Comparison of ENCODE assay signal across 14 cellular contexts in genomic region chr18:61570070-61570469, GRCh38.
DNase-seq lines count a peak whose midpoint lies in the region; ATAC-seq and TF ChIP-seq lines count a peak whose summit lies in the region.
"Had no signal": no experiment of that assay in that cellular context is flagged by ENCODE, and none has a peak within 500 bp of the region (broad histone marks: within the 10 kb centered on the region; RNA-seq: fewer than 3 reads in every experiment).

No MANE protein-coding gene starts in this region.

- H2AK5ac ChIP-seq in mesenchymal stem cell (ENCODE audit: low read length, severe bottlenecking) = no peak overlapping the region

- TF ChIP-seq CTCF in brain (conservative IDR thresholded peaks at IDR 0.05) (no peak), tibial artery (IDR thresholded peaks at IDR 0.05) (no peak)

- no peak overlapping the region for H2BK15ac ChIP-seq in mesenchymal stem cell (ENCODE audit: low read depth, poor library complexity, severe bottlenecking)

- no peak overlapping the region for H3K4ac ChIP-seq in mesenchymal stem cell (ENCODE audit: low read depth in 1 of 2, low read length in 2 of 2)

- no peak overlapping the region for H3K4me2 ChIP-seq in mesenchymal stem cell (ENCODE audit: low read length, poor library complexity, severe bottlenecking)

- no peak overlapping the region for H3K14ac ChIP-seq in mesenchymal stem cell (ENCODE audit: low read length in 2 of 2)

- peaks cover 35% of the 10 kb centered on the region for H3K27me3 Mint-ChIP-seq in stimulated activated naive CD8-positive, alpha-beta T cell treated with anti-CD3 and anti-CD28 coated beads, Interleukin-15, Interleukin-2, amounts not matched to agents 100 ng/mL and 50 ng/mL, for 24 hours
- peaks cover 27% of the 10 kb centered on the region for H3K27me3 Mint-ChIP-seq in stimulated activated naive CD8-positive, alpha-beta T cell treated with anti-CD3 and anti-CD28 coated beads, Interleukin-15, amount 100 ng/mL, for 72 hours
- no peaks in the 10 kb centered on the region for H3K27me3 Mint-ChIP-seq in brain

- 96% methylated on average over 3 of the region's 3 CpGs for WGBS in mesenchymal stem cell

- H2BK120ac ChIP-seq in mesenchymal stem cell (ENCODE audit: low read depth, low read length) = no peak overlapping the region

- H3K27ac ChIP-seq in mesenchymal stem cell (ENCODE audit: low read length, poor library complexity, severe bottlenecking) = peak overlapping the region; percentile 41
- H3K27ac ChIP-seq in tibial artery = peak overlapping the region; percentile 31 to 38
- no peak overlapping the region for H3K27ac ChIP-seq in caudate nucleus (ENCODE audit: low read depth, low read length)
- H3K27ac ChIP-seq: HL-60 had no signal

- H3K36me3 Mint-ChIP-seq in stimulated activated naive CD8-positive, alpha-beta T cell treated with anti-CD3 and anti-CD28 coated beads, Interleukin-15, Interleukin-2, amounts not matched to agents 100 ng/mL and 50 ng/mL, for 24 hours (ENCODE audit: low read depth) = no peaks in the 10 kb centered on the region
- no peaks in the 10 kb centered on the region for H3K36me3 Mint-ChIP-seq in brain
- H3K36me3 Mint-ChIP-seq: CD14-positive monocyte had no signal

- H3K4me3 ChIP-seq in mesenchymal stem cell (ENCODE audit: insufficient read depth in 1 of 2, low read depth in 1 of 2, low read length in 2 of 2) (no peak overlapping the region), tibial artery (no peak overlapping the region)
- H3K4me3 ChIP-seq: HAP-1 had no signal

- no peak overlapping the region for H2BK12ac ChIP-seq in mesenchymal stem cell (ENCODE audit: low read length in 2 of 2)

- H2AFZ ChIP-seq in mesenchymal stem cell (ENCODE audit: low read depth, low read length) = no peak overlapping the region

- H3K9me3 ChIP-seq in mesenchymal stem cell (ENCODE audit: control insufficient read depth, low read length) = no peaks in the 10 kb centered on the region
- H3K9me3 ChIP-seq in tibial artery = no peaks in the 10 kb centered on the region
- H3K9me3 ChIP-seq: HAP-1 had no signal

- H3K27ac Mint-ChIP-seq in stimulated activated naive CD8-positive, alpha-beta T cell treated with anti-CD3 and anti-CD28 coated beads, Interleukin-15, Interleukin-2, amounts not matched to agents 100 ng/mL and 50 ng/mL, for 24 hours = peak overlapping the region; percentile 30
- peak overlapping the region in 1 of 2 donors; percentile 83 for H3K27ac Mint-ChIP-seq in stimulated activated naive CD8-positive, alpha-beta T cell treated with anti-CD3 and anti-CD28 coated beads, Interleukin-15, amount 100 ng/mL, for 72 hours
- H3K27ac Mint-ChIP-seq in brain = peak overlapping the region in 3 of 5 experiments; percentile 40 to 77 (median 47)
- H3K27ac Mint-ChIP-seq: CD14-positive monocyte had no signal

- no peak overlapping the region for H4K91ac ChIP-seq in mesenchymal stem cell (ENCODE audit: low read length)

- no peak overlapping the region for H3K9ac ChIP-seq in mesenchymal stem cell (ENCODE audit: low read length)

- H3K27me3 ChIP-seq in mesenchymal stem cell (ENCODE audit: control insufficient read depth in 1 of 2, insufficient read depth in 1 of 2, low read length in 2 of 2) (no peaks in the 10 kb centered on the region), tibial artery (no peaks in the 10 kb centered on the region)

- intact Hi-C loops in tibial artery (cut with DNase I; ENCODE audit: low total_unique reads) = no loop called here

- no peak overlapping the region for H2BK5ac ChIP-seq in mesenchymal stem cell (ENCODE audit: low read depth, low read length, poor library complexity, severe bottlenecking)

- H4K8ac ChIP-seq in mesenchymal stem cell (ENCODE audit: low read length) = no peak overlapping the region

- H3K4me1 Mint-ChIP-seq in stimulated activated naive CD8-positive, alpha-beta T cell treated with anti-CD3 and anti-CD28 coated beads, Interleukin-15, Interleukin-2, amounts not matched to agents 100 ng/mL and 50 ng/mL, for 24 hours (ENCODE audit: low read depth) = no peaks in the 10 kb centered on the region
- H3K4me1 Mint-ChIP-seq in stimulated activated naive CD8-positive, alpha-beta T cell treated with anti-CD3 and anti-CD28 coated beads, Interleukin-15, amount 100 ng/mL, for 72 hours = peaks cover 10% of the 10 kb centered on the region
- H3K4me1 Mint-ChIP-seq in brain = no peaks in the 10 kb centered on the region
- H3K4me1 Mint-ChIP-seq: CD14-positive monocyte had no signal

- H3K4me1 ChIP-seq in mesenchymal stem cell (ENCODE audit: control insufficient read depth, insufficient read depth, low read depth, low read length) (no peaks in the 10 kb centered on the region), tibial artery (peaks cover 0 to 22% (median 9%) of the 10 kb centered on the region in 4 donors)
- H3K4me1 ChIP-seq: HAP-1 had no signal

- no peaks in the 10 kb centered on the region for H3K79me1 ChIP-seq in mesenchymal stem cell (replicated peaks; ENCODE audit: low read length, poor library complexity, severe bottlenecking)

- ATAC-seq in stimulated activated naive CD8-positive, alpha-beta T cell treated with anti-CD3 and anti-CD28 coated beads, Interleukin-15, amount 100 ng/mL, for 72 hours = no peak

- no peak for DNase-seq in stimulated activated naive CD8-positive, alpha-beta T cell treated with anti-CD3 and anti-CD28 coated beads, Interleukin-15, amount 100 ng/mL, for 72 hours
- DNase-seq in mesenchymal stem cell (no peak), tibial artery (no peak), amniotic stem cell (lab: John Stamatoyannopoulos, UW) (no peak), caudate nucleus (lab: John Stamatoyannopoulos, UW) (no peak)
- DNase-seq in stimulated activated CD4-positive, alpha-beta T cell treated with anti-CD3 and anti-CD28 coated beads, Interleukin-2, amount 100 ng/mL, for 24 hours = no peak
- DNase-seq: AML-193; NCI-H187 treated with DMSO at 0.1 percent for 48 hours; NK-92 treated with Interleukin-12 subunit alpha and Interleukin-12 subunit beta, amount 100 ng/mL, for 24 hours had no signal

- H3K36me3 ChIP-seq in mesenchymal stem cell (ENCODE audit: control insufficient read depth in 1 of 2, insufficient read depth in 2 of 2, low read depth in 1 of 2, low read length in 2 of 2) (no peaks in the 10 kb centered on the region), tibial artery (no peaks in the 10 kb centered on the region)
- H3K36me3 ChIP-seq: HAP-1 had no signal

- H3K18ac ChIP-seq in mesenchymal stem cell (ENCODE audit: low read depth in 1 of 2, low read length in 2 of 2) = no peak overlapping the region

- H3K23ac ChIP-seq in mesenchymal stem cell (ENCODE audit: low read length in 2 of 2) = no peak overlapping the region

- no peak overlapping the region for H3K4me3 Mint-ChIP-seq in stimulated activated naive CD8-positive, alpha-beta T cell treated with anti-CD3 and anti-CD28 coated beads, Interleukin-15, Interleukin-2, amounts not matched to agents 100 ng/mL and 50 ng/mL, for 24 hours
- H3K4me3 Mint-ChIP-seq in stimulated activated naive CD8-positive, alpha-beta T cell treated with anti-CD3 and anti-CD28 coated beads, Interleukin-15, amount 100 ng/mL, for 72 hours = no peak overlapping the region
- no peak overlapping the region for H3K4me3 Mint-ChIP-seq in brain
- H3K4me3 Mint-ChIP-seq: CD14-positive monocyte had no signal

- peaks cover 11% of the 10 kb centered on the region for H3K9me3 Mint-ChIP-seq in stimulated activated naive CD8-positive, alpha-beta T cell treated with anti-CD3 and anti-CD28 coated beads, Interleukin-15, Interleukin-2, amounts not matched to agents 100 ng/mL and 50 ng/mL, for 24 hours
- H3K9me3 Mint-ChIP-seq in stimulated activated naive CD8-positive, alpha-beta T cell treated with anti-CD3 and anti-CD28 coated beads, Interleukin-15, amount 100 ng/mL, for 72 hours = peaks cover 7 to 9% of the 10 kb centered on the region in 2 donors
- peaks cover 12 to 29% (median 15%) of the 10 kb centered on the region in 5 experiments for H3K9me3 Mint-ChIP-seq in brain
